Comparison of ENCODE assay signal across 20 cellular contexts in genomic region chr13:107005577-107005976, GRCh38.
"Had no signal": no experiment of that assay in that cellular context is flagged by ENCODE, and none has a peak within 500 bp of the region (broad histone marks: within the 10 kb centered on the region; RNA-seq: fewer than 3 reads in every experiment).

No MANE protein-coding gene starts in this region.

- H3K27ac ChIP-seq: epithelial cell of prostate, esophagus muscularis mucosa, gastrocnemius medialis, pancreas, stomach, thoracic aorta, transverse colon had no signal

- H3K36me3 ChIP-seq: esophagus muscularis mucosa, gastrocnemius medialis, pancreas, stomach, thoracic aorta, transverse colon had no signal

- H3K9me3 ChIP-seq: esophagus muscularis mucosa, gastrocnemius medialis, pancreas, stomach, thoracic aorta, transverse colon had no signal

- FAIRE-seq: keratinocyte, pancreas, small intestine, urothelium cell line had no signal

- H3K4me3 ChIP-seq: esophagus muscularis mucosa, gastrocnemius medialis, pancreas, stomach, thoracic aorta, transverse colon had no signal

- H3K4me1 ChIP-seq: gastrocnemius medialis, pancreas, stomach, transverse colon had no signal

- H3K27me3 ChIP-seq: esophagus muscularis mucosa, gastrocnemius medialis, pancreas, stomach, transverse colon had no signal

- ATAC-seq: gastrocnemius medialis, left ventricle myocardium superior, pancreas, right cardiac atrium had no signal

- DNase-seq: effector memory CD4-positive, alpha-beta T cell; gastrocnemius medialis; immature natural killer cell; left ventricle myocardium superior; mesendoderm; naive B cell; occipital lobe; pancreas; right cardiac atrium; small intestine; stimulated activated CD4-positive, alpha-beta T cell treated with anti-CD3 and anti-CD28 coated beads, Interleukin-12 subunit alpha, Interleukin-12 subunit beta, amount 100 ng/mL, for 4 hours; stimulated activated naive CD4-positive, alpha-beta T cell; stomach; substantia nigra; transverse colon had no signal
